ENCODE assay signal across 8 cellular contexts in the genomic region with DNA sequence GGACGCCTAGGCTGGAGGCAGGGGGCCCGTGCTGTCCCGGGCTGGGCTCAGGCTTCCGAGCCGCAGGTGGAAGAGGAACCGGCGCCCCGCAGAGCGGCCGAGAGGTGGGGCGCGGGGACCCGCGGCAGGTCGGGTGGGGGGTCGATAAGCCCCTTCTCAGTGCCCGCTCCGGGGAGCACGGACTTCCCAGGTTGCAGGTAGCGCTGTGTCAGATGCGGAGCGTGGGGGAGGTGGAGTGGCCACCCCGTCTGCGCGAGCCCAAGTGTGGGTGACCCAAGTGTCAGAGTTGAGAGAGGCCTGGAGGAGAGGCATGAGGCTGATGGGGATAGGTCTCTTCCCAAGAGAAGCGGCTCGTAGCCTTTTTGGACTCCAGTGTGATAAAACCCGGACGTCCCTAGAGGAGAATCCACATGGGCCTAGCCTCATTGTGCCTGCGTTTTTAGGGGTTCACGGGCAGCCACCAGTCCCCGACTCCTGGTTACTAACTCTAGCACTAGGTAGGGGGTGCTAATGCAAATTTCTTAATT. TPM values are rescaled to one million over a fixed set of nuclear protein-coding genes. Genes with fewer than 3 reads are reported as not detected.
DNase-seq lines count a peak whose midpoint lies in the region; ATAC-seq and TF ChIP-seq lines count a peak whose summit lies in the region.

No MANE protein-coding gene starts in this region.

- H3K36me3 Mint-ChIP-seq in dendritic cell treated with granulocyte-macrophage colony-stimulating factor and Interleukin-4, amounts not matched to agents 40 ng/mL and 50 ng/mL, for 4 days (ENCODE audit: low read depth) = peaks cover 43% of the 10 kb centered on the region
- peaks cover 5% of the 10 kb centered on the region for H3K36me3 Mint-ChIP-seq in mesothelial cell of epicardium

- H3K4me1 ChIP-seq in SJSA1 (replicated peaks) = peaks cover 33% of the 10 kb centered on the region
- peaks cover 20 to 54% (median 45%) of the 10 kb centered on the region in 4 donors for H3K4me1 ChIP-seq in transverse colon

- H3K36me3 ChIP-seq in SJSA1 (peaks cover 10% of the 10 kb centered on the region; the same call in 1 of the 2 replicates), transverse colon (no peaks in the 10 kb centered on the region)

- no peaks in the 10 kb centered on the region for H3K9me3 Mint-ChIP-seq in dendritic cell treated with granulocyte-macrophage colony-stimulating factor and Interleukin-4, amounts not matched to agents 40 ng/mL and 50 ng/mL, for 4 days
- no peaks in the 10 kb centered on the region for H3K9me3 Mint-ChIP-seq in mesothelial cell of epicardium

- H3K27ac ChIP-seq in SJSA1 = no peak overlapping the region
- H3K27ac ChIP-seq in transverse colon = peak overlapping the region; percentile 92 to 95 (median 94)

- TF ChIP-seq EP300 in transverse colon (IDR thresholded peaks at IDR 0.05; ENCODE audit: low read depth) = no peak

- intact Hi-C loops in dendritic cell treated with granulocyte-macrophage colony-stimulating factor and Interleukin-4, amounts not matched to agents 40 ng/mL and 50 ng/mL, for 4 days (cut with micrococcal nuclease) = loop anchor here (2.0 to 10.0 kb wide), 4 partner anchors 33 to 131 kb away; no protein-coding TSS in a partner anchor
- intact Hi-C loops in transverse colon (cut with DNase I; ENCODE audit: low total_unique reads) = no loop called here

- in situ Hi-C loops in transverse colon (cut with MboI; ENCODE audit: low pct_ligation_motif_present in 1 of 4, low pct_unique_long_range_greater_than_20kb in 1 of 4, low sequenced_read_pairs in 3 of 4) = loop anchor here in 1 of 4 donors (25.0 kb wide), 1 partner anchor 134 kb away; no protein-coding TSS in a partner anchor

- H3K9me3 ChIP-seq in SJSA1 (replicated peaks) = no peaks in the 10 kb centered on the region
- no peaks in the 10 kb centered on the region for H3K9me3 ChIP-seq in transverse colon

- no peaks in the 10 kb centered on the region for H3K27me3 Mint-ChIP-seq in dendritic cell treated with granulocyte-macrophage colony-stimulating factor and Interleukin-4, amounts not matched to agents 40 ng/mL and 50 ng/mL, for 4 days
- no peaks in the 10 kb centered on the region for H3K27me3 Mint-ChIP-seq in mesothelial cell of epicardium (ENCODE audit: low read depth)

- H3K27ac Mint-ChIP-seq in dendritic cell treated with granulocyte-macrophage colony-stimulating factor and Interleukin-4, amounts not matched to agents 40 ng/mL and 50 ng/mL, for 4 days = peak overlapping the region; percentile 89
- H3K27ac Mint-ChIP-seq in mesothelial cell of epicardium = peak overlapping the region; percentile 74

- DNase-seq in SJSA1 (ENCODE audit: low read depth in 1 of 2, low spot score in 2 of 2) = no peak
- DNase-seq in mesothelial cell of epicardium (ENCODE audit: low spot score in 2 of 2, unreplicated experiment in 2 of 2) = peak in 1 of 2 experiments; percentile 33
- no peak for DNase-seq in transverse colon
- DNase-seq in NCI-H1048 (lab: John Stamatoyannopoulos, UW) = no peak

- H3K4me1 Mint-ChIP-seq in dendritic cell treated with granulocyte-macrophage colony-stimulating factor and Interleukin-4, amounts not matched to agents 40 ng/mL and 50 ng/mL, for 4 days (ENCODE audit: low read depth) = peaks cover 69% of the 10 kb centered on the region
- H3K4me1 Mint-ChIP-seq in mesothelial cell of epicardium = peaks cover 62% of the 10 kb centered on the region

- 4 to 5% methylated on average over 9 to 32 of the region's 32 CpGs for WGBS in transverse colon (ENCODE audit: low coverage in 1 of 2), 2 donors

- H3K4me3 ChIP-seq in SJSA1 (peak overlapping the region; percentile 63), transverse colon (peak overlapping the region; percentile 63 to 89 (median 76))

- H3K27me3 ChIP-seq in SJSA1 (replicated peaks) = no peaks in the 10 kb centered on the region
- H3K27me3 ChIP-seq in transverse colon = no peaks in the 10 kb centered on the region

- TF ChIP-seq CTCF in mesothelial cell of epicardium (IDR thresholded peaks at IDR 0.05; ENCODE audit: unreplicated experiment) = no peak
- TF ChIP-seq CTCF in transverse colon (IDR thresholded peaks at IDR 0.05) = no peak

- no peak for TF ChIP-seq POLR2A in transverse colon (IDR thresholded peaks at IDR 0.05)

- ATAC-seq in GM18861 (IDR thresholded peaks at IDR 0.05; ENCODE audit: unreplicated experiment) (peak; percentile 6), HG02852 (IDR thresholded peaks at IDR 0.05; ENCODE audit: unreplicated experiment) (peak; percentile 21), GM21526 (IDR thresholded peaks at IDR 0.05; ENCODE audit: low FRiP score, unreplicated experiment) (no peak)

- peak overlapping the region; percentile 88 for H3K4me3 Mint-ChIP-seq in dendritic cell treated with granulocyte-macrophage colony-stimulating factor and Interleukin-4, amounts not matched to agents 40 ng/mL and 50 ng/mL, for 4 days
- H3K4me3 Mint-ChIP-seq in mesothelial cell of epicardium = peak overlapping the region; percentile 79

RNA-seq across cellular contexts. Expression of a gene that starts 0.6 kb away (rescaled TPM):
- 12.4 and 27.6 TPM in 2 replicates for total RNA-seq in SJSA1 (2014; rRNA removed; shearing (Covaris generic))
- total RNA-seq in mesothelial cell of epicardium = 18.0 to 21.8 TPM (median 20.1 TPM) in 3 replicates
- total RNA-seq in transverse colon = 10 to 100 TPM; 16.2 to 36.2 (median 25.2) TPM
